Comparison of ENCODE assay signal across 1 cellular context in the genomic region with DNA sequence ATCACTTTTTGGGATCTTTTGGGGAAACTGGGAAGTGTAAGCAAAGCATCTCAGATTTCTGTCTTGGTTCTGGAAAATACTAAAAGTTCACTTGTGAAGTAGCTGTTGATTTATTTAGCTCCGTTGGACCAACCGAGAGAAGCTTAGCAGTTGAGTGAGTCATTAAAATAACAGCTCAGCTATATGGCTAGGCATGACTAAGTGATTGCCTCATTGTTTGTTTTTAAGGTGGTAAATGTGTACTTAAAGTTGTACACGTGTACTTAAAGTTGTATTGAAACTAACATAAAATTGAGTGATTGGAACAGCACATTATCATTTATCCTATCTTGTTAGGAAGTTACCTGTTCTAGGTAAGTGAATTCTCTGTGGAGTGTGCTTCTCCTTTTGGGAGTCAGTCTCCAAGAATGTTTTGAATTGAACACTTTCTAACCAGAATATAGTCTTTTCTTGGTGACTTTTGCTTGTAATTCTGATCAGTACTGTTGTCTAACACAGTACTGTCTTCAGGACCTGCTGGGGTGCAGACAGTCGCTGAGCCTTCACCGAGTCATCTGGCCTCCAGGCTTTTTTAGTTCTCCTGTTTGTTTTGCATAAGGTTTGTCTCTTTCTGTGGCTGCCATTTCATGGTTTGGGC.
A peak's percentile ranks its signal among the peaks of the same experiment; 100 is the strongest.
TF ChIP-seq lines count a peak whose summit lies in the region.

No MANE protein-coding gene starts in this region.

TF ChIP-seq in HEK293, 187 proteins besides CTCF, POLR2A, EP300 and RAD21 (continued from another document and continues in another):
- TF ChIP-seq, protein P1, sequence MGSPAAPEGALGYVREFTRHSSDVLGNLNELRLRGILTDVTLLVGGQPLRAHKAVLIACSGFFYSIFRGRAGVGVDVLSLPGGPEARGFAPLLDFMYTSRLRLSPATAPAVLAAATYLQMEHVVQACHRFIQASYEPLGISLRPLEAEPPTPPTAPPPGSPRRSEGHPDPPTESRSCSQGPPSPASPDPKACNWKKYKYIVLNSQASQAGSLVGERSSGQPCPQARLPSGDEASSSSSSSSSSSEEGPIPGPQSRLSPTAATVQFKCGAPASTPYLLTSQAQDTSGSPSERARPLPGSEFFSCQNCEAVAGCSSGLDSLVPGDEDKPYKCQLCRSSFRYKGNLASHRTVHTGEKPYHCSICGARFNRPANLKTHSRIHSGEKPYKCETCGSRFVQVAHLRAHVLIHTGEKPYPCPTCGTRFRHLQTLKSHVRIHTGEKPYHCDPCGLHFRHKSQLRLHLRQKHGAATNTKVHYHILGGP (tag by site-specific recombination; IDR thresholded peaks at IDR 0.05): no peak; the same call in none of the 2 replicates
- TF ChIP-seq ZNF843 (tag by site-specific recombination; IDR thresholded peaks at IDR 0.05) (peak; percentile 95), ZNF24 (tag by site-specific recombination; IDR thresholded peaks at IDR 0.05) (peak; percentile 95), PRDM1 (tag by site-specific recombination; IDR thresholded peaks at IDR 0.05) (peak; percentile 93), AEBP2 (tag by site-specific recombination; IDR thresholded peaks at IDR 0.05; ENCODE audit: borderline replicate concordance) (0 out of 2 replicates have a peak, but pooled peaks have one; percentile 4), INSM2 (tag by site-specific recombination; IDR thresholded peaks at IDR 0.05) (peak; percentile 99), ZNF10 (tag by site-specific recombination; IDR thresholded peaks at IDR 0.05) (0 out of 2 replicates have a peak, but pooled peaks have one; percentile 58), ZBTB21 (tag by site-specific recombination; IDR thresholded peaks at IDR 0.05) (peak; percentile 75), ZNF558 (tag by site-specific recombination; IDR thresholded peaks at IDR 0.05) (peak; percentile 78), YY1 (tag by site-specific recombination; IDR thresholded peaks at IDR 0.05) (no peak), ZNF449 (tag by site-specific recombination; IDR thresholded peaks at IDR 0.05) (peak; percentile 65; the same call in 1 of the 2 replicates), BCL11B (tag by site-specific recombination; IDR thresholded peaks at IDR 0.05; ENCODE audit: low read depth) (peak; percentile 90), ZEB2 (tag by site-specific recombination; IDR thresholded peaks at IDR 0.05) (peak; percentile 100), ZNF398 (tag by site-specific recombination; IDR thresholded peaks at IDR 0.05) (peak; percentile 38; the same call in 1 of the 2 replicates), ZNF654 (tag by site-specific recombination; IDR thresholded peaks at IDR 0.05; ENCODE audit: low read depth) (no peak), ZFHX2 (tag by site-specific recombination; conservative IDR thresholded peaks at IDR 0.05) (no peak), RBAK (tag by site-specific recombination; IDR thresholded peaks at IDR 0.05) (no peak), HIC1 (tag by site-specific recombination; IDR thresholded peaks at IDR 0.05) (peak; percentile 100), ZBTB17 (tag by site-specific recombination; IDR thresholded peaks at IDR 0.05) (peak; percentile 93), ZNF324 (tag by site-specific recombination; IDR thresholded peaks at IDR 0.05) (peak; percentile 98), GLI4 (tag by site-specific recombination; IDR thresholded peaks at IDR 0.05) (no peak), SCRT2 (tag by site-specific recombination; IDR thresholded peaks at IDR 0.05) (peak; percentile 89), ZNF660 (tag by site-specific recombination; IDR thresholded peaks at IDR 0.05) (peak; percentile 96; the same call in 1 of the 2 replicates), ZNF2 (tag by site-specific recombination; IDR thresholded peaks at IDR 0.05) (peak; percentile 94), KLF8 (tag by site-specific recombination; IDR thresholded peaks at IDR 0.05) (peak; percentile 89), ZFP69B (tag by site-specific recombination; IDR thresholded peaks at IDR 0.05) (peak; percentile 99), ZSCAN16 (tag by site-specific recombination; IDR thresholded peaks at IDR 0.05) (no peak), FEZF1 (tag by site-specific recombination; IDR thresholded peaks at IDR 0.05) (peak; percentile 97), KLF10 (tag by site-specific recombination; IDR thresholded peaks at IDR 0.05) (peak; percentile 95), ZNF18 (tag by site-specific recombination; IDR thresholded peaks at IDR 0.05) (peak; percentile 63; the same call in 1 of the 2 replicates), ZNF501 (tag by site-specific recombination; IDR thresholded peaks at IDR 0.05) (peak; percentile 56; the same call in 1 of the 2 replicates), ZNF76 (tag by site-specific recombination; IDR thresholded peaks at IDR 0.05; ENCODE audit: borderline replicate concordance, low read depth) (no peak), REPIN1 (tag by site-specific recombination; IDR thresholded peaks at IDR 0.05; ENCODE audit: low read depth) (no peak)
- TF ChIP-seq, protein P2, sequence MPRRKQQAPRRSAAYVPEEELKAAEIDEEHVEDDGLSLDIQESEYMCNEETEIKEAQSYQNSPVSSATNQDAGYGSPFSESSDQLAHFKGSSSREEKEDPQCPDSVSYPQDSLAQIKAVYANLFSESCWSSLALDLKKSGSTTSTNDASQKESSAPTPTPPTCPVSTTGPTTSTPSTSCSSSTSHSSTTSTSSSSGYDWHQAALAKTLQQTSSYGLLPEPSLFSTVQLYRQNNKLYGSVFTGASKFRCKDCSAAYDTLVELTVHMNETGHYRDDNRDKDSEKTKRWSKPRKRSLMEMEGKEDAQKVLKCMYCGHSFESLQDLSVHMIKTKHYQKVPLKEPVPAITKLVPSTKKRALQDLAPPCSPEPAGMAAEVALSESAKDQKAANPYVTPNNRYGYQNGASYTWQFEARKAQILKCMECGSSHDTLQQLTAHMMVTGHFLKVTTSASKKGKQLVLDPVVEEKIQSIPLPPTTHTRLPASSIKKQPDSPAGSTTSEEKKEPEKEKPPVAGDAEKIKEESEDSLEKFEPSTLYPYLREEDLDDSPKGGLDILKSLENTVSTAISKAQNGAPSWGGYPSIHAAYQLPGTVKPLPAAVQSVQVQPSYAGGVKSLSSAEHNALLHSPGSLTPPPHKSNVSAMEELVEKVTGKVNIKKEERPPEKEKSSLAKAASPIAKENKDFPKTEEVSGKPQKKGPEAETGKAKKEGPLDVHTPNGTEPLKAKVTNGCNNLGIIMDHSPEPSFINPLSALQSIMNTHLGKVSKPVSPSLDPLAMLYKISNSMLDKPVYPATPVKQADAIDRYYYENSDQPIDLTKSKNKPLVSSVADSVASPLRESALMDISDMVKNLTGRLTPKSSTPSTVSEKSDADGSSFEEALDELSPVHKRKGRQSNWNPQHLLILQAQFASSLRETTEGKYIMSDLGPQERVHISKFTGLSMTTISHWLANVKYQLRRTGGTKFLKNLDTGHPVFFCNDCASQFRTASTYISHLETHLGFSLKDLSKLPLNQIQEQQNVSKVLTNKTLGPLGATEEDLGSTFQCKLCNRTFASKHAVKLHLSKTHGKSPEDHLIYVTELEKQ (tag by site-specific recombination; IDR thresholded peaks at IDR 0.05; ENCODE audit: borderline replicate concordance): peak; percentile 99
- TF ChIP-seq, protein P3, sequence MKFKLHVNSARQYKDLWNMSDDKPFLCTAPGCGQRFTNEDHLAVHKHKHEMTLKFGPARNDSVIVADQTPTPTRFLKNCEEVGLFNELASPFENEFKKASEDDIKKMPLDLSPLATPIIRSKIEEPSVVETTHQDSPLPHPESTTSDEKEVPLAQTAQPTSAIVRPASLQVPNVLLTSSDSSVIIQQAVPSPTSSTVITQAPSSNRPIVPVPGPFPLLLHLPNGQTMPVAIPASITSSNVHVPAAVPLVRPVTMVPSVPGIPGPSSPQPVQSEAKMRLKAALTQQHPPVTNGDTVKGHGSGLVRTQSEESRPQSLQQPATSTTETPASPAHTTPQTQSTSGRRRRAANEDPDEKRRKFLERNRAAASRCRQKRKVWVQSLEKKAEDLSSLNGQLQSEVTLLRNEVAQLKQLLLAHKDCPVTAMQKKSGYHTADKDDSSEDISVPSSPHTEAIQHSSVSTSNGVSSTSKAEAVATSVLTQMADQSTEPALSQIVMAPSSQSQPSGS (tag by site-specific recombination; IDR thresholded peaks at IDR 0.05; ENCODE audit: low read depth): peak; percentile 96
- TF ChIP-seq, protein P4, sequence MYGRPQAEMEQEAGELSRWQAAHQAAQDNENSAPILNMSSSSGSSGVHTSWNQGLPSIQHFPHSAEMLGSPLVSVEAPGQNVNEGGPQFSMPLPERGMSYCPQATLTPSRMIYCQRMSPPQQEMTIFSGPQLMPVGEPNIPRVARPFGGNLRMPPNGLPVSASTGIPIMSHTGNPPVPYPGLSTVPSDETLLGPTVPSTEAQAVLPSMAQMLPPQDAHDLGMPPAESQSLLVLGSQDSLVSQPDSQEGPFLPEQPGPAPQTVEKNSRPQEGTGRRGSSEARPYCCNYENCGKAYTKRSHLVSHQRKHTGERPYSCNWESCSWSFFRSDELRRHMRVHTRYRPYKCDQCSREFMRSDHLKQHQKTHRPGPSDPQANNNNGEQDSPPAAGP (tag by site-specific recombination; IDR thresholded peaks at IDR 0.05): peak; percentile 100
